Comparison of ENCODE assay signal across 8 cellular contexts in the genomic region with DNA sequence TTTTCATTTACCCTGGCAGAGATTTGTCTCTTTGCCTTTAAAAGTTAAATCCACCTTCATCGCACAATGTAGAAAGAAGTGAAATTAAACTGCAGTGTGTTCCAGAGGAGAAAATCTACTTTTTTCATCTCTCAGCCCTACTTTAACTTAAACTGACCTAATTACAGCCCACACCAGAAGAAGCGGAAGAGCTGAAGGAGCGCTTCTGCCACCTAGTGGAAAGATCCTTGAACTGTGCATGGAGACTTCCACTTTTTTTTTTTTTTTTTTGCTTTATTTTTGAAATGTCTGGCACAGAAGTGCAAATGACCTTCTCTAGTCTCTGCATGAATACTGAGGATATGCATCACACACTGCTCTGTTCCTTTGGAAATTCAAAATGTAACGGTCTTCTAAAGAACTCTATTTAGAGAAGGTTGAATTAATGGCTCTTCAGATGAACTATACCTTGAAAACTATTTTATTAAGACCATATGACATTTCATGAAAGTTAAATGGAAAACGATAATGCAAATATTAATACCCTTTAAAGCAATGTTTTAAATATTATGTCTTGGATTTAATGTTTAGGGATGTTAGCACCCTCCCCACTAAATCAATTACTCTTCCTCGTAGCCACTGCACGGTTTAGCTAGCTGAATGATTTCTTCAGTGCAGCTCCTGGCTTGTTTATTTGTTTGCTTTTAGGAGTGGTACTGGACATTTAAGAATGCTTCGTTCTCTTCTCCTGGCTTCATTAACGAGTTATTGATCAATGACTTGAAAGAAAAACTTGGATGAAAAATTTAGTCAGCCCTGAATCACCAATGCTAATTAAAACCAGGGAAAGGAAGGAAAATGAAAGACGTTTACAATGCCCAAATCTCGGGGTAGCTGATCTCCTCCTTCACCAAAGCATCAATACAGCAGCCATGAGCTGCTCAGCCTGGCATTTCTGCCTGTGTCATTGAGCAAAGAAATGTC.
DNase-seq lines count a peak whose midpoint lies in the region; ATAC-seq lines count a peak whose summit lies in the region.

No MANE protein-coding gene starts in this region.

- H3K4me1 ChIP-seq in CD4-positive, alpha-beta memory T cell (ENCODE audit: insufficient read depth, low read length) = peaks cover 5% of the 10 kb centered on the region
- no peaks in the 10 kb centered on the region for H3K4me1 ChIP-seq in mesendoderm (ENCODE audit: control insufficient read depth, low read depth, low read length)

- no peaks in the 10 kb centered on the region for H3K9me3 ChIP-seq in CD4-positive, alpha-beta memory T cell (ENCODE audit: control insufficient read depth in 1 of 2, low read length in 2 of 2)

- peak overlapping the region; percentile 0 to 95 (median 76) for H3K27ac Mint-ChIP-seq in CD4-positive, alpha-beta memory T cell
- H3K27ac Mint-ChIP-seq in activated CD4-positive, alpha-beta T cell treated with anti-CD3 and anti-CD28 coated beads, Interleukin-2, amount 10 ng/mL, durations not matched to agents 24 days and 14 days = peak overlapping the region; percentile 35

- no peaks in the 10 kb centered on the region for H3K27me3 ChIP-seq in CD4-positive, alpha-beta memory T cell (ENCODE audit: insufficient read depth, low read length)
- no peaks in the 10 kb centered on the region for H3K27me3 ChIP-seq in mesendoderm (ENCODE audit: insufficient read depth, low read length, poor library complexity)

- no CpG with 5 or more reads among the region's 11 CpGs for WGBS in mesendoderm (ENCODE audit: extremely low coverage, insufficient coverage, low lambda C conversion rate)

- CTCF ChIA-PET in CD4-positive, alpha-beta memory T cell (lab: Charles Lee; ENCODE audit: partially characterized antibody) = interaction anchor here (0.7 to 2.4 kb wide), 7 partner anchors 9 to 1903 kb away, joined by 3 to 11 read pairs (median 5); no protein-coding TSS in a partner anchor

- no peak overlapping the region for H4K5ac ChIP-seq in mesendoderm (ENCODE audit: low read length)

- no peaks in the 10 kb centered on the region for H3K79me1 ChIP-seq in mesendoderm (ENCODE audit: low read length)

- H3K4me3 Mint-ChIP-seq in CD4-positive, alpha-beta memory T cell = peak overlapping the region; percentile 77 to 94 (median 88)
- peak overlapping the region; percentile 83 for H3K4me3 Mint-ChIP-seq in activated CD4-positive, alpha-beta T cell treated with anti-CD3 and anti-CD28 coated beads, Interleukin-2, amount 10 ng/mL, durations not matched to agents 24 days and 14 days

- no peak overlapping the region for H3K27ac ChIP-seq in CD4-positive, alpha-beta memory T cell (ENCODE audit: low read depth, low read length)
- no peak overlapping the region for H3K27ac ChIP-seq in mesendoderm (ENCODE audit: low read depth, low read length)

- peaks cover 4 to 16% (median 12%) of the 10 kb centered on the region in 4 donors for H3K4me1 Mint-ChIP-seq in CD4-positive, alpha-beta memory T cell
- peaks cover 19% of the 10 kb centered on the region for H3K4me1 Mint-ChIP-seq in activated CD4-positive, alpha-beta T cell treated with anti-CD3 and anti-CD28 coated beads, Interleukin-2, amount 10 ng/mL, durations not matched to agents 24 days and 14 days

- no peaks in the 10 kb centered on the region for H3K36me3 ChIP-seq in CD4-positive, alpha-beta memory T cell (ENCODE audit: insufficient read depth, low read length)
- H3K36me3 ChIP-seq in mesendoderm (ENCODE audit: control insufficient read depth, insufficient read depth, low read length) = no peaks in the 10 kb centered on the region

- POLR2A ChIA-PET in CD4-positive, alpha-beta memory T cell (lab: Charles Lee; ENCODE audit: partially characterized antibody) = no interaction called here

- intact Hi-C loops in CD4-positive, alpha-beta memory T cell (cut with micrococcal nuclease) = loop anchor here (1.0 to 5.0 kb wide), 3 partner anchors 80 to 1681 kb away; no protein-coding TSS in a partner anchor
- intact Hi-C loops in activated CD4-positive, alpha-beta T cell treated with anti-CD3 and anti-CD28 coated beads, Interleukin-2, amount 10 ng/mL, durations not matched to agents 24 days and 14 days (cut with micrococcal nuclease) = loop anchor here (1.0 to 10.0 kb wide), 5 partner anchors 81 to 1681 kb away; no protein-coding TSS in a partner anchor

- peak; percentile 91 for ATAC-seq in GM19372 (IDR thresholded peaks at IDR 0.05; ENCODE audit: low read depth, unreplicated experiment)
- peak; percentile 91 for ATAC-seq in HG03460 (IDR thresholded peaks at IDR 0.05; ENCODE audit: unreplicated experiment)

- no peaks in the 10 kb centered on the region for H3K9me3 Mint-ChIP-seq in CD4-positive, alpha-beta memory T cell
- H3K9me3 Mint-ChIP-seq in activated CD4-positive, alpha-beta T cell treated with anti-CD3 and anti-CD28 coated beads, Interleukin-2, amount 10 ng/mL, durations not matched to agents 24 days and 14 days = no peaks in the 10 kb centered on the region

- peaks cover 0 to 2% of the 10 kb centered on the region in 2 donors for H3K27me3 Mint-ChIP-seq in CD4-positive, alpha-beta memory T cell
- H3K27me3 Mint-ChIP-seq in activated CD4-positive, alpha-beta T cell treated with anti-CD3 and anti-CD28 coated beads, Interleukin-2, amount 10 ng/mL, durations not matched to agents 24 days and 14 days = peaks cover 2% of the 10 kb centered on the region

- H2BK15ac ChIP-seq in mesendoderm (replicated peaks; ENCODE audit: low read depth) = no peak overlapping the region

- no peak overlapping the region for H3K56ac ChIP-seq in mesendoderm (ENCODE audit: low read length)

- no peaks in the 10 kb centered on the region for H3K79me2 ChIP-seq in mesendoderm (ENCODE audit: control insufficient read depth, insufficient read depth, low read length)

- no peak overlapping the region for H3K9ac ChIP-seq in mesendoderm (ENCODE audit: low read length)

- H3K36me3 Mint-ChIP-seq in CD4-positive, alpha-beta memory T cell = no peaks in the 10 kb centered on the region
- H3K36me3 Mint-ChIP-seq in activated CD4-positive, alpha-beta T cell treated with anti-CD3 and anti-CD28 coated beads, Interleukin-2, amount 10 ng/mL, durations not matched to agents 24 days and 14 days (ENCODE audit: low read depth) = no peaks in the 10 kb centered on the region

- peak; percentile 66 to 77 (median 74) for DNase-seq in CD4-positive, alpha-beta memory T cell
- DNase-seq in NCI-H446 treated with DMSO at 0.1 percent for 48 hours (lab: John Stamatoyannopoulos, UW) (peak; percentile 52), mesendoderm (peak; percentile 86)
- peak; percentile 87 for DNase-seq in activated CD4-positive, alpha-beta T cell treated with anti-CD3 and anti-CD28 coated beads, Interleukin-2, amount 10 ng/mL, durations not matched to agents 24 days and 14 days
- peak; percentile 52 for DNase-seq in effector CD4-positive, alpha-beta T cell
- peak; percentile 17 to 41 for DNase-seq in stimulated activated CD8-positive, alpha-beta memory T cell treated with anti-CD3 and anti-CD28 coated beads, Interleukin-2, amount 100 ng/mL, for 1 hour (ENCODE audit: low read depth in 2 of 2)

- H2BK120ac ChIP-seq in mesendoderm (ENCODE audit: low read depth, low read length) = no peak overlapping the region

- no peak overlapping the region for H3K18ac ChIP-seq in mesendoderm (ENCODE audit: low read length)

- no peak overlapping the region for H2BK5ac ChIP-seq in mesendoderm (ENCODE audit: low read length)

- peak overlapping the region; percentile 7 to 56 for H3K4me3 ChIP-seq in CD4-positive, alpha-beta memory T cell (ENCODE audit: low read length in 2 of 2)
- H3K4me3 ChIP-seq in mesendoderm (ENCODE audit: low read length) = no peak overlapping the region

- no peak overlapping the region for H3K23ac ChIP-seq in mesendoderm (ENCODE audit: low read length)

- no peak overlapping the region for H3K4ac ChIP-seq in mesendoderm (ENCODE audit: low read depth, low read length)

- H4K8ac ChIP-seq in mesendoderm (ENCODE audit: low read depth, low read length) = peak overlapping the region; percentile 5

- H3K4me2 ChIP-seq in mesendoderm (ENCODE audit: low read length) = no peak overlapping the region

- no peak overlapping the region for H2AK5ac ChIP-seq in mesendoderm (ENCODE audit: low read length)

Comparison
In these comparisons a context has a peak if more than half of its experiments do, and no peak if none do; other contexts are left out.
1. DNase-seq: peak in every context shown above with its lines; median percentile 87 in activated CD4-positive, alpha-beta T cell treated with anti-CD3 and anti-CD28 coated beads, Interleukin-2, amount 10 ng/mL, durations not matched to agents 24 days and 14 days; 86 in mesendoderm; 74 in CD4-positive, alpha-beta memory T cell; 52 in NCI-H446 treated with DMSO at 0.1 percent for 48 hours; 52 in effector CD4-positive, alpha-beta T cell; 29 in stimulated activated CD8-positive, alpha-beta memory T cell treated with anti-CD3 and anti-CD28 coated beads, Interleukin-2, amount 100 ng/mL, for 1 hour.